ENCODE assay signal across 8 cellular contexts in genomic region chr1:66300280-66300973, GRCh38.
DNase-seq lines count a peak whose midpoint lies in the region; ATAC-seq, FAIRE-seq and TF ChIP-seq lines count a peak whose summit lies in the region.
"Had no signal": no experiment of that assay in that cellular context is flagged by ENCODE, and none has a peak within 500 bp of the region (broad histone marks: within the 10 kb centered on the region; RNA-seq: fewer than 3 reads in every experiment).

No MANE protein-coding gene starts in this region.

- no peak for DNase-seq in GM19239 (ENCODE audit: insufficient read length, low spot score)
- no peak for DNase-seq in activated B cell treated with CpG ODN at 0.5 μM for 24 hours
- peak; percentile 48 for DNase-seq in Right ventricle myocardium superior
- no peak for DNase-seq in esophagus muscularis mucosa (ENCODE audit: extremely low spot score)
- DNase-seq in nucleus accumbens (lab: John Stamatoyannopoulos, UW), result no peak

- TF ChIP-seq POLR2A in esophagus muscularis mucosa (IDR thresholded peaks at IDR 0.05; ENCODE audit: low read depth), result no peak

- no peaks in the 10 kb centered on the region for H3K9me3 ChIP-seq in esophagus muscularis mucosa

- no peaks in the 10 kb centered on the region for H3K27me3 ChIP-seq in esophagus muscularis mucosa

- POLR2A ChIA-PET in activated B cell treated with CpG ODN at 0.5 μM for 24 hours (lab: Charles Lee), result interaction anchor here (0.5 to 2.7 kb wide), 11 partner anchors 9 to 80 kb away, joined by 3 to 11 read pairs (median 4); no protein-coding TSS in a partner anchor

- H3K27ac ChIP-seq in skin epidermis, result peak overlapping the region in 18 of 21 experiments; percentile 3 to 82 (median 62)
- H3K27ac ChIP-seq in esophagus muscularis mucosa (replicated peaks in 1 of 4), result peak overlapping the region in 2 of 4 donors; percentile 1 to 47

- no peak for TF ChIP-seq EP300 in esophagus muscularis mucosa (IDR thresholded peaks at IDR 0.05)

- H3K4me1 Mint-ChIP-seq in activated B cell treated with CpG ODN at 0.5 μM for 24 hours, result peaks cover 28% of the 10 kb centered on the region

- no peak for ATAC-seq in activated B cell treated with CpG ODN at 0.5 μM for 24 hours (ENCODE audit: low read depth)
- ATAC-seq in Right ventricle myocardium superior (ENCODE audit: poor library complexity), result peak; percentile 75
- ATAC-seq in HG02610 (IDR thresholded peaks at IDR 0.05; ENCODE audit: unreplicated experiment), result no peak

- intact Hi-C loops in activated B cell treated with CpG ODN at 0.5 μM for 24 hours (cut with micrococcal nuclease) (loop anchor here (2.0 kb wide), 2 partner anchors 16 to 30 kb away; no protein-coding TSS in a partner anchor), Right ventricle myocardium superior (cut with DNase I) (no loop called here), esophagus muscularis mucosa (cut with DNase I) (no loop called here)

- 79% methylated on average over 7 of the region's 7 CpGs for WGBS in esophagus muscularis mucosa

- H3K36me3 Mint-ChIP-seq in activated B cell treated with CpG ODN at 0.5 μM for 24 hours (ENCODE audit: low read depth), result no peaks in the 10 kb centered on the region

- no peak overlapping the region for H3K4me3 Mint-ChIP-seq in activated B cell treated with CpG ODN at 0.5 μM for 24 hours

- no peak overlapping the region for H3K4me3 ChIP-seq in skin epidermis
- no peak overlapping the region for H3K4me3 ChIP-seq in esophagus muscularis mucosa

- no peaks in the 10 kb centered on the region for H3K9me3 Mint-ChIP-seq in activated B cell treated with CpG ODN at 0.5 μM for 24 hours

- no peaks in the 10 kb centered on the region for H3K27me3 Mint-ChIP-seq in activated B cell treated with CpG ODN at 0.5 μM for 24 hours

- no peaks in the 10 kb centered on the region for H3K36me3 ChIP-seq in esophagus muscularis mucosa

- H3K27ac Mint-ChIP-seq in activated B cell treated with CpG ODN at 0.5 μM for 24 hours, result peak overlapping the region; percentile 47

- CTCF ChIA-PET in activated B cell treated with CpG ODN at 0.5 μM for 24 hours (lab: Charles Lee), result no interaction called here

- FAIRE-seq in GM19239 (lab: Jason Lieb, UNC), result peak; percentile 31
- FAIRE-seq: H1 had no signal

- TF ChIP-seq CTCF in activated B cell treated with CpG ODN at 0.5 μM for 24 hours (IDR thresholded peaks at IDR 0.05) (no peak), esophagus muscularis mucosa (IDR thresholded peaks at IDR 0.05) (no peak)

- H3K4me1 ChIP-seq in esophagus muscularis mucosa, result peaks cover 0 to 12% (median 7%) of the 10 kb centered on the region in 4 donors
